26 cellular contexts compared by ENCODE assay signal in the genomic region with DNA sequence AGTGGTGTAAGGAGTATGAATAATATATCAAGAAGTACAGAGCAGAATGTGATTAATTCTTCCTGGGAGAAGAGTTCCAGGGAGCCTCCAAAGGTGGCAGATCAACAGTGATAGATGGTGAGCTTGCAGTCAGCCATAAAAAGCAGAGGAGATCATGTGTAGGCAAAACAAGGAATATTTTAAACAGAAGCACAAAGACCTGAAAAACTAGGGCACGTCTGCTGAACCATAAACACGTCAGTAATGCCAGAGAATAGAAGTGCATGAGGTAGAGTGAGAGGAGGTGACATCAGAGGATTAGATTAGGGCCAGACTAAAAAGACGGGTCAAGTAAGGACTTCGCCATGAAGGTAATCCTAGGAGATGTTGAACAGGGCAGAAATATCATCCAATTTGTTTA.
DNase-seq lines count a peak whose midpoint lies in the region; ATAC-seq, FAIRE-seq and TF ChIP-seq lines count a peak whose summit lies in the region.
"Had no signal": no experiment of that assay in that cellular context is flagged by ENCODE, and none has a peak within 500 bp of the region (broad histone marks: within the 10 kb centered on the region; RNA-seq: fewer than 3 reads in every experiment).

No MANE protein-coding gene starts in this region.

- FAIRE-seq in K562 (lab: Jason Lieb, UNC): no peak

- H3K4me2 ChIP-seq in K562 (ENCODE audit: insufficient read depth, low read length): peak overlapping the region; percentile 38; the same call in 1 of the 2 replicates

- peaks cover 38% of the 10 kb centered on the region for H3K79me2 ChIP-seq in K562 (ENCODE audit: control insufficient read depth, insufficient read depth, low read length)

- no peaks in the 10 kb centered on the region; the same call in 2 of the 3 replicates for H3K36me3 ChIP-seq in K562 (ENCODE audit: control insufficient read depth, insufficient read depth, low read length)
- H3K36me3 ChIP-seq: sigmoid colon, tibial nerve had no signal

- H3K36me3 Mint-ChIP-seq in natural killer cell (no peaks in the 10 kb centered on the region), nephron progenitor cell (ENCODE audit: low read depth) (peaks cover 68% of the 10 kb centered on the region)
- H3K36me3 Mint-ChIP-seq in natural killer cell treated with Interleukin-12 subunit alpha and Interleukin-12 subunit beta and Interleukin-15 and Interleukin-18, amount 100 ng/mL, for 72 hours: peaks cover 6% of the 10 kb centered on the region
- H3K36me3 Mint-ChIP-seq in activated CD4-positive, alpha-beta T cell treated with anti-CD3 and anti-CD28 coated beads for 36 hours (ENCODE audit: low read depth): peaks cover 21% of the 10 kb centered on the region

- no peak for TF ChIP-seq RAD21 in K562 (CRISPR knock-in tag; conservative IDR thresholded peaks at IDR 0.05 in 1 of 2, IDR thresholded peaks at IDR 0.05 in 1 of 2)

- H3K27me3 ChIP-seq in K562 (ENCODE audit: control insufficient read depth in 2 of 2, insufficient read depth in 2 of 2, low read length in 2 of 2): no peaks in the 10 kb centered on the region
- H3K27me3 ChIP-seq: foreskin keratinocyte, sigmoid colon, tibial nerve had no signal

- H3K27me3 Mint-ChIP-seq in natural killer cell (ENCODE audit: low read depth in 2 of 2): no peaks in the 10 kb centered on the region
- H3K27me3 Mint-ChIP-seq in natural killer cell treated with Interleukin-12 subunit alpha and Interleukin-12 subunit beta and Interleukin-15 and Interleukin-18, amount 100 ng/mL, for 72 hours: no peaks in the 10 kb centered on the region
- H3K27me3 Mint-ChIP-seq in nephron progenitor cell (ENCODE audit: low read depth, poor library complexity): no peaks in the 10 kb centered on the region
- no peaks in the 10 kb centered on the region for H3K27me3 Mint-ChIP-seq in activated CD4-positive, alpha-beta T cell treated with anti-CD3 and anti-CD28 coated beads for 36 hours
- H3K27me3 Mint-ChIP-seq: brain; naive thymus-derived CD8-positive, alpha-beta T cell; stimulated activated naive CD8-positive, alpha-beta T cell treated with anti-CD3 and anti-CD28 coated beads, Interleukin-15, Interleukin-2, amounts not matched to agents 100 ng/mL and 50 ng/mL, for 24 hours had no signal

- H3K9me1 ChIP-seq in K562 (ENCODE audit: control insufficient read depth, insufficient read depth, low read length): no peaks in the 10 kb centered on the region

- H3K4me1 Mint-ChIP-seq in natural killer cell (peaks cover 36 to 45% of the 10 kb centered on the region in 2 donors), nephron progenitor cell (peaks cover 16% of the 10 kb centered on the region)
- peaks cover 35 to 39% of the 10 kb centered on the region in 2 donors for H3K4me1 Mint-ChIP-seq in natural killer cell treated with Interleukin-12 subunit alpha and Interleukin-12 subunit beta and Interleukin-15 and Interleukin-18, amount 100 ng/mL, for 72 hours (ENCODE audit: low read depth in 2 of 2)
- peaks cover 20% of the 10 kb centered on the region for H3K4me1 Mint-ChIP-seq in activated CD4-positive, alpha-beta T cell treated with anti-CD3 and anti-CD28 coated beads for 36 hours

- WGBS in K562 (ENCODE audit: insufficient coverage, low coverage, missing lambda C conversion rate): 45% methylated on average over 4 of the region's 4 CpGs

- TF ChIP-seq POLR2A in K562 (conservative IDR thresholded peaks at IDR 0.05): no peak

- H3K9ac ChIP-seq in K562 (ENCODE audit: insufficient read depth in 1 of 2, low read depth in 2 of 2, low read length in 2 of 2): peak overlapping the region in 1 of 2 experiments; percentile 44; a peak in 1 of 4 replicates

- H3K4me1 ChIP-seq in K562 (replicated peaks in 1 of 2; ENCODE audit: control insufficient read depth in 2 of 2, insufficient read depth in 2 of 2, low read length in 2 of 2): peaks cover 34 to 49% of the 10 kb centered on the region in 2 experiments

- H4K20me1 ChIP-seq in K562 (replicated peaks; ENCODE audit: control insufficient read depth, insufficient read depth, low read length): no peaks in the 10 kb centered on the region

- H3K4me3 ChIP-seq in K562: no peak overlapping the region
- H3K4me3 ChIP-seq: sigmoid colon, tibial nerve had no signal

- intact Hi-C loops in natural killer cell (cut with micrococcal nuclease): loop anchor here (5.0 kb wide), 1 partner anchor 152 kb away; the partner anchor contains the start of gene EIF4G3
- intact Hi-C loops in K562 (cut with micrococcal nuclease): no loop called here
- intact Hi-C loops in posterior vena cava (cut with DNase I): no loop called here
- intact Hi-C loops in activated CD4-positive, alpha-beta T cell treated with anti-CD3 and anti-CD28 coated beads for 36 hours (cut with DNase I, micrococcal nuclease): loop anchor here in 1 of 2 experiments (5.0 kb wide), 2 partner anchors 152 to 267 kb away; partner anchors contain the start of genes ECE1 and EIF4G3

- no peak for ATAC-seq in natural killer cell
- no peak for ATAC-seq in natural killer cell treated with Interleukin-12 subunit alpha and Interleukin-12 subunit beta and Interleukin-15 and Interleukin-18, amount 100 ng/mL, for 72 hours
- ATAC-seq in K562: no peak
- no peak for ATAC-seq in GM19328 (IDR thresholded peaks at IDR 0.05; ENCODE audit: unreplicated experiment)
- no peak for ATAC-seq in activated CD4-positive, alpha-beta T cell treated with anti-CD3 and anti-CD28 coated beads for 36 hours
- ATAC-seq: foreskin keratinocyte; left ventricle myocardium superior; naive thymus-derived CD8-positive, alpha-beta T cell had no signal

- DNase-seq in natural killer cell (no peak), K562 (ENCODE audit: extremely low read depth in 1 of 4, low spot score in 3 of 4) (no peak), nephron progenitor cell (no peak), posterior vena cava (ENCODE audit: low spot score) (no peak), CD1c-positive myeloid dendritic cell (ENCODE audit: extremely low spot score) (no peak)
- no peak for DNase-seq in natural killer cell treated with Interleukin-12 subunit alpha and Interleukin-12 subunit beta and Interleukin-15 and Interleukin-18, amount 100 ng/mL, for 72 hours (ENCODE audit: low spot score)
- DNase-seq in activated CD4-positive, alpha-beta T cell treated with anti-CD3 and anti-CD28 coated beads for 36 hours: no peak
- DNase-seq: Caco-2; DMS79 treated with DMSO at 0.1 percent for 48 hours; foreskin keratinocyte; H9; hippocampal formation; left ventricle myocardium superior; midbrain; naive thymus-derived CD8-positive, alpha-beta T cell; NCI-H1105; NCI-H2029; NCI-H2227 treated with DMSO at 0.1 percent for 48 hours; NCI-H748 treated with DMSO at 0.1 percent for 48 hours; sigmoid colon had no signal

- TF ChIP-seq EP300 in K562 (IDR thresholded peaks at IDR 0.05; ENCODE audit: low read length): no peak

- H3K9me3 ChIP-seq in K562 (replicated peaks; ENCODE audit: control insufficient read depth, insufficient read depth, low read depth, low read length): no peaks in the 10 kb centered on the region
- H3K9me3 ChIP-seq: Caco-2, sigmoid colon, tibial nerve had no signal

- BruUV-seq in K562 (replicated peaks; lab: Mats Ljungman, UMichigan): no TSS peak

- H3K9me3 Mint-ChIP-seq in natural killer cell (no peaks in the 10 kb centered on the region), nephron progenitor cell (peaks cover 44% of the 10 kb centered on the region)
- H3K9me3 Mint-ChIP-seq in natural killer cell treated with Interleukin-12 subunit alpha and Interleukin-12 subunit beta and Interleukin-15 and Interleukin-18, amount 100 ng/mL, for 72 hours: no peaks in the 10 kb centered on the region
- H3K9me3 Mint-ChIP-seq in activated CD4-positive, alpha-beta T cell treated with anti-CD3 and anti-CD28 coated beads for 36 hours (ENCODE audit: low read depth): no peaks in the 10 kb centered on the region
- H3K9me3 Mint-ChIP-seq: naive thymus-derived CD8-positive, alpha-beta T cell; T-helper 2 cell treated with Interferon-gamma antibody and Interleukin-4, amounts not matched to agents 5 μg/mL and 100 μg/mL, for 36 hours had no signal

- peak overlapping the region; percentile 15 to 19 for H3K27ac Mint-ChIP-seq in natural killer cell
- H3K27ac Mint-ChIP-seq in natural killer cell treated with Interleukin-12 subunit alpha and Interleukin-12 subunit beta and Interleukin-15 and Interleukin-18, amount 100 ng/mL, for 72 hours: no peak overlapping the region
- H3K27ac Mint-ChIP-seq in nephron progenitor cell: peak overlapping the region; percentile 2
- H3K27ac Mint-ChIP-seq in activated CD4-positive, alpha-beta T cell treated with anti-CD3 and anti-CD28 coated beads for 36 hours: no peak overlapping the region
- H3K27ac Mint-ChIP-seq: H9; naive thymus-derived CD8-positive, alpha-beta T cell; T-helper 2 cell treated with Interferon-gamma antibody and Interleukin-4, amounts not matched to agents 5 μg/mL and 100 μg/mL, for 36 hours had no signal

- H3K4me3 Mint-ChIP-seq in natural killer cell (no peak overlapping the region), nephron progenitor cell (no peak overlapping the region)
- no peak overlapping the region for H3K4me3 Mint-ChIP-seq in natural killer cell treated with Interleukin-12 subunit alpha and Interleukin-12 subunit beta and Interleukin-15 and Interleukin-18, amount 100 ng/mL, for 72 hours
- no peak overlapping the region for H3K4me3 Mint-ChIP-seq in activated CD4-positive, alpha-beta T cell treated with anti-CD3 and anti-CD28 coated beads for 36 hours
- H3K4me3 Mint-ChIP-seq: brain; H9; naive thymus-derived CD8-positive, alpha-beta T cell; stimulated activated naive CD8-positive, alpha-beta T cell treated with anti-CD3 and anti-CD28 coated beads, Interleukin-15, Interleukin-2, amounts not matched to agents 100 ng/mL and 50 ng/mL, for 24 hours; T-helper 2 cell treated with Interferon-gamma antibody and Interleukin-4, amounts not matched to agents 5 μg/mL and 100 μg/mL, for 36 hours had no signal

- H3K27ac ChIP-seq in K562 (ENCODE audit: extremely low read depth, low read depth, low read length): peak overlapping the region; percentile 71
- H3K27ac ChIP-seq: foreskin keratinocyte, RWPE1, tibial nerve had no signal

- in situ Hi-C loops in K562 (cut with MboI): no loop called here

- POLR2A ChIA-PET in K562 (lab: Yijun Ruan, JAX): no interaction called here
- POLR2A ChIA-PET in activated CD4-positive, alpha-beta T cell treated with anti-CD3 and anti-CD28 coated beads for 36 hours (lab: Charles Lee): no interaction called here

- peak overlapping the region; percentile 34; the same call in 1 of the 2 replicates for H2AFZ ChIP-seq in K562 (ENCODE audit: low read depth, low read length)

- no peak for TF ChIP-seq CTCF in natural killer cell (IDR thresholded peaks at IDR 0.05)
- TF ChIP-seq CTCF in K562 (IDR thresholded peaks at IDR 0.05 in 2 of 3, conservative IDR thresholded peaks at IDR 0.05 in 1 of 3; ENCODE audit: insufficient read depth in 2 of 3, low read depth in 1 of 3, low read length in 3 of 3): no peak
- no peak for TF ChIP-seq CTCF in nephron progenitor cell (IDR thresholded peaks at IDR 0.05)

- CTCF ChIA-PET in K562 (lab: Yijun Ruan, JAX; ENCODE audit: low intra/inter-chr PET ratio): no interaction called here
- CTCF ChIA-PET in activated CD4-positive, alpha-beta T cell treated with anti-CD3 and anti-CD28 coated beads for 36 hours (lab: Charles Lee): no interaction called here

TF ChIP-seq in K562, 482 proteins besides CTCF, POLR2A, EP300 and RAD21 (continues in another document):
- TF ChIP-seq ZSCAN29 (IDR thresholded peaks at IDR 0.05) (no peak), HNRNPLL (IDR thresholded peaks at IDR 0.05; ENCODE audit: low read depth, low read length, poor library complexity, severe bottlenecking) (no peak)

Comparison
In these comparisons a context has a peak if more than half of its experiments do, and no peak if none do; other contexts are left out.
1. H3K27ac Mint-ChIP-seq: peak in natural killer cell (2 of 2) and nephron progenitor cell (single experiment); none in natural killer cell treated with Interleukin-12 subunit alpha and Interleukin-12 subunit beta and Interleukin-15 and Interleukin-18, amount 100 ng/mL, for 72 hours (0 of 2) and activated CD4-positive, alpha-beta T cell treated with anti-CD3 and anti-CD28 coated beads for 36 hours (single experiment).